Comparison of ENCODE assay signal across 19 cellular contexts in the genomic region with DNA sequence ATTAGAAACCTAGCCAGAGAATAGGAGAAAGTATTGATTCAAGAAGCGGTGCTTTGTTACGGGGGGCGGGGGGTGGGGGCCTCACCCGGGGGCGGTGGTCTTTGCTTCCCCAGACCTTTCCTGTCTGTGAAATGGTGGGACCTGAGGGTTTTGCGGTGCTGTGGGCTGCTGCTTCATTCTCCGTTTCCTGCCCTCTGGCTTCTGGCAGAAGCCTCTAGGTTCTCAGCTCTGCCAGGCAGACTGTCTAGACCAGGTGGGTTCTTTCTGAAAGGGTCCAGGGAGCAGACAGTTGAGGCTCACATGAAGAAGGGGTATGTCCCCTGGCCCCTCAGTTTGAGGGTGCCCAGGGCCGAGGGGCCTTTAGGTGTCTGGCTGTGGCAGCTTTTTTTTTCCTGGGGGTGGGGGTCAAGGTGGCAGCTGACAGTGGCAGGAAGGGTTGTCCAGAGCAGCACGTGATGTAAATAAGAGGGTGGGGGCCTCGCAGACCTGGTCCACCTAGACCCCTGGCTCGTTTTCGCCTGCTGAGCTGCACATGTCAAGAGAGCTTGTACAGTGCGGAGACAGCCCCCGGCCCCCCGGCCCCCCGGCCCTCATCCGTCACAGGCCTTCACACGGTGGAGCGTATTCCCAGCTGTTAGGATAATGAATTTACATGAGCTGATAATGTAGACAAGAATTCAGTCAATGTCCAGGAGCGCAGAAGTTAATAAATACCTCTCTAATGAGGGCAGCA. TPM values are rescaled to one million over a fixed set of nuclear protein-coding genes. Genes with fewer than 3 reads are reported as not detected.
DNase-seq lines count a peak whose midpoint lies in the region; ATAC-seq and TF ChIP-seq lines count a peak whose summit lies in the region.
"Had no signal": no experiment of that assay in that cellular context is flagged by ENCODE, and none has a peak within 500 bp of the region (broad histone marks: within the 10 kb centered on the region; RNA-seq: fewer than 3 reads in every experiment).

No MANE protein-coding gene starts in this region.

- H3K9me3 Mint-ChIP-seq in stimulated activated naive CD8-positive, alpha-beta T cell treated with anti-CD3 and anti-CD28 coated beads, Interleukin-15, amount 100 ng/mL, for 72 hours, result peaks cover 0 to 16% of the 10 kb centered on the region in 2 donors
- peaks cover 0 to 7% of the 10 kb centered on the region in 2 donors for H3K9me3 Mint-ChIP-seq in stimulated activated naive B cell treated with anti-CD40 and anti-IgM and Interleukin-4, amounts not matched to agents 10 μg/mL and 1 μg/mL and 100 μg/mL, for 72 hours

- no peak overlapping the region for H2BK5ac ChIP-seq in mesendoderm (ENCODE audit: low read length)

- H3K79me2 ChIP-seq in mesendoderm (ENCODE audit: control insufficient read depth, insufficient read depth, low read length), result peaks cover 79% of the 10 kb centered on the region

- no peak overlapping the region for H3K9ac ChIP-seq in mesendoderm (ENCODE audit: low read length)
- H3K9ac ChIP-seq: KMS-11 had no signal

- H3K36me3 ChIP-seq in mesendoderm (ENCODE audit: control insufficient read depth, insufficient read depth, low read length), result no peaks in the 10 kb centered on the region
- H3K36me3 ChIP-seq: colonic mucosa, ovary, SJCRH30 had no signal

- H3K4me1 Mint-ChIP-seq in stimulated activated naive CD8-positive, alpha-beta T cell treated with anti-CD3 and anti-CD28 coated beads, Interleukin-15, amount 100 ng/mL, for 72 hours, result peaks cover 81% of the 10 kb centered on the region
- peaks cover 28 to 59% of the 10 kb centered on the region in 2 donors for H3K4me1 Mint-ChIP-seq in stimulated activated naive B cell treated with anti-CD40 and anti-IgM and Interleukin-4, amounts not matched to agents 10 μg/mL and 1 μg/mL and 100 μg/mL, for 72 hours

- H4K5ac ChIP-seq in mesendoderm (ENCODE audit: low read length), result no peak overlapping the region

- in situ Hi-C loops in ACHN (cut with HindIII; ENCODE audit: low pct_ligation_motif_present, low pct_unique_long_range_greater_than_20kb, low sequenced_read_pairs), result no loop called here

- no peak overlapping the region for H3K23ac ChIP-seq in mesendoderm (ENCODE audit: low read length)

- no peak for TF ChIP-seq CTCF in foreskin keratinocyte (conservative IDR thresholded peaks at IDR 0.05)

- no peak overlapping the region for H2BK15ac ChIP-seq in mesendoderm (replicated peaks; ENCODE audit: low read depth)

- H3K4me1 ChIP-seq in mesendoderm (ENCODE audit: control insufficient read depth, low read depth, low read length) (peaks cover 5% of the 10 kb centered on the region), foreskin keratinocyte (no peaks in the 10 kb centered on the region)
- H3K4me1 ChIP-seq: SJCRH30 had no signal

- peak; percentile 67 for ATAC-seq in stimulated activated naive CD8-positive, alpha-beta T cell treated with anti-CD3 and anti-CD28 coated beads, Interleukin-15, amount 100 ng/mL, for 72 hours
- ATAC-seq in stimulated activated naive CD8-positive, alpha-beta T cell treated with anti-CD3 and anti-CD28 coated beads, Interleukin-15, Interleukin-2, amounts not matched to agents 100 U/mL and 50 U/mL, for 24 hours, result no peak
- peak; percentile 33 to 51 for ATAC-seq in stimulated activated naive B cell treated with anti-CD40 and anti-IgM and Interleukin-4, amounts not matched to agents 10 μg/mL and 1 μg/mL and 100 μg/mL, for 72 hours (replicated peaks)
- ATAC-seq in foreskin keratinocyte, result no peak
- no peak for ATAC-seq in HG03095 (IDR thresholded peaks at IDR 0.05; ENCODE audit: unreplicated experiment)
- ATAC-seq: left lung, PC-3 had no signal

- no peak overlapping the region for H3K4me3 Mint-ChIP-seq in stimulated activated naive CD8-positive, alpha-beta T cell treated with anti-CD3 and anti-CD28 coated beads, Interleukin-15, amount 100 ng/mL, for 72 hours
- H3K4me3 Mint-ChIP-seq in stimulated activated naive B cell treated with anti-CD40 and anti-IgM and Interleukin-4, amounts not matched to agents 10 μg/mL and 1 μg/mL and 100 μg/mL, for 72 hours, result no peak overlapping the region
- H3K4me3 Mint-ChIP-seq: activated B cell treated with CpG ODN at 0.5 μM for 24 hours; T-helper 2 cell treated with Interferon-gamma antibody and Interleukin-4, amounts not matched to agents 5 μg/mL and 100 μg/mL, for 36 hours had no signal

- no peaks in the 10 kb centered on the region for H3K27me3 ChIP-seq in mesendoderm (ENCODE audit: insufficient read depth, low read length, poor library complexity)
- peaks cover 5% of the 10 kb centered on the region for H3K27me3 ChIP-seq in foreskin keratinocyte
- H3K27me3 ChIP-seq: colonic mucosa, left lung, ovary, SJCRH30 had no signal

- peak overlapping the region in 1 of 2 donors; percentile 38 for H3K27ac Mint-ChIP-seq in stimulated activated naive CD8-positive, alpha-beta T cell treated with anti-CD3 and anti-CD28 coated beads, Interleukin-15, amount 100 ng/mL, for 72 hours
- H3K27ac Mint-ChIP-seq in stimulated activated naive B cell treated with anti-CD40 and anti-IgM and Interleukin-4, amounts not matched to agents 10 μg/mL and 1 μg/mL and 100 μg/mL, for 72 hours, result peak overlapping the region; percentile 75
- H3K27ac Mint-ChIP-seq: activated B cell treated with CpG ODN at 0.5 μM for 24 hours; T-helper 2 cell treated with Interferon-gamma antibody and Interleukin-4, amounts not matched to agents 5 μg/mL and 100 μg/mL, for 36 hours had no signal

- peak overlapping the region; percentile 29 for H3K18ac ChIP-seq in mesendoderm (ENCODE audit: low read length)

- DNase-seq in stimulated activated naive CD8-positive, alpha-beta T cell treated with anti-CD3 and anti-CD28 coated beads, Interleukin-15, amount 100 ng/mL, for 72 hours, result peak in 1 of 2 donors; percentile 39
- no peak for DNase-seq in stimulated activated naive CD8-positive, alpha-beta T cell treated with anti-CD3 and anti-CD28 coated beads, Interleukin-15, Interleukin-2, amounts not matched to agents 100 U/mL and 50 U/mL, for 24 hours
- DNase-seq in astrocyte of the hippocampus (ENCODE audit: low read depth, low spot score) (peak; percentile 36), mesendoderm (no peak), foreskin keratinocyte (no peak), ACHN (no peak)
- DNase-seq in stimulated activated naive B cell treated with anti-CD40 and anti-IgM and Interleukin-4, amounts not matched to agents 10 μg/mL and 1 μg/mL and 100 μg/mL, for 72 hours, result no peak
- DNase-seq: activated B cell treated with CpG ODN at 0.5 μM for 24 hours; AML-193; colonic mucosa; left lung; ovary; PC-3; SJCRH30; stimulated activated CD4-positive, alpha-beta T cell treated with anti-CD3 and anti-CD28 coated beads, Interleukin-4, amount 100 ng/mL, for 4 hours had no signal

- H2AK5ac ChIP-seq in mesendoderm (ENCODE audit: low read length), result no peak overlapping the region

- H3K27me3 Mint-ChIP-seq in stimulated activated naive CD8-positive, alpha-beta T cell treated with anti-CD3 and anti-CD28 coated beads, Interleukin-15, amount 100 ng/mL, for 72 hours, result no peaks in the 10 kb centered on the region
- no peaks in the 10 kb centered on the region for H3K27me3 Mint-ChIP-seq in stimulated activated naive B cell treated with anti-CD40 and anti-IgM and Interleukin-4, amounts not matched to agents 10 μg/mL and 1 μg/mL and 100 μg/mL, for 72 hours
- H3K27me3 Mint-ChIP-seq: activated B cell treated with CpG ODN at 0.5 μM for 24 hours had no signal

- H3K56ac ChIP-seq in mesendoderm (ENCODE audit: low read length), result peak overlapping the region; percentile 12

- no peak overlapping the region for H3K4me2 ChIP-seq in mesendoderm (ENCODE audit: low read length)
- H3K4me2 ChIP-seq: KMS-11 had no signal

- H3K36me3 Mint-ChIP-seq in stimulated activated naive B cell treated with anti-CD40 and anti-IgM and Interleukin-4, amounts not matched to agents 10 μg/mL and 1 μg/mL and 100 μg/mL, for 72 hours, result peaks cover 14 to 17% of the 10 kb centered on the region in 2 donors

- no peak overlapping the region for H4K8ac ChIP-seq in mesendoderm (ENCODE audit: low read depth, low read length)

- H2BK120ac ChIP-seq in mesendoderm (ENCODE audit: low read depth, low read length), result no peak overlapping the region

- H3K27ac ChIP-seq in mesendoderm (ENCODE audit: low read depth, low read length), result no peak overlapping the region
- H3K27ac ChIP-seq in foreskin keratinocyte, result no peak overlapping the region
- H3K27ac ChIP-seq: colonic mucosa, KMS-11, left lung, ovary, SJCRH30 had no signal

- H3K4ac ChIP-seq in mesendoderm (ENCODE audit: low read depth, low read length), result no peak overlapping the region

- peaks cover 39% of the 10 kb centered on the region for H3K79me1 ChIP-seq in mesendoderm (ENCODE audit: low read length)

- H3K4me3 ChIP-seq in mesendoderm (ENCODE audit: low read length), result no peak overlapping the region
- H3K4me3 ChIP-seq: colonic mucosa, left lung, ovary, SJCRH30, smooth muscle cell had no signal

- WGBS in mesendoderm (ENCODE audit: extremely low coverage, insufficient coverage, low lambda C conversion rate), result no CpG with 5 or more reads among the region's 20 CpGs

RNA-seq across cellular contexts. Expression of gene GSE1, which starts 14.1 kb away (rescaled TPM):
- polyA plus RNA-seq in mesendoderm (2013, experiment 1 of 2), result 16.7 TPM
- 17.3 TPM for polyA plus RNA-seq in mesendoderm (2013, experiment 2 of 2)
- 5.9 and 8.2 TPM in 2 replicates for total RNA-seq in foreskin keratinocyte
- 1.9 and 2.1 TPM in 2 replicates for polyA plus RNA-seq in foreskin keratinocyte

Comparison
In these comparisons a context has a peak if more than half of its experiments do, and no peak if none do; other contexts are left out.
1. ATAC-seq: peak in stimulated activated naive CD8-positive, alpha-beta T cell treated with anti-CD3 and anti-CD28 coated beads, Interleukin-15, amount 100 ng/mL, for 72 hours (single experiment) and stimulated activated naive B cell treated with anti-CD40 and anti-IgM and Interleukin-4, amounts not matched to agents 10 μg/mL and 1 μg/mL and 100 μg/mL, for 72 hours (2 of 2); none in stimulated activated naive CD8-positive, alpha-beta T cell treated with anti-CD3 and anti-CD28 coated beads, Interleukin-15, Interleukin-2, amounts not matched to agents 100 U/mL and 50 U/mL, for 24 hours (single experiment), foreskin keratinocyte (single experiment) and HG03095 (single experiment).